Comparison of ENCODE assay signal across 8 cellular contexts in the genomic region with DNA sequence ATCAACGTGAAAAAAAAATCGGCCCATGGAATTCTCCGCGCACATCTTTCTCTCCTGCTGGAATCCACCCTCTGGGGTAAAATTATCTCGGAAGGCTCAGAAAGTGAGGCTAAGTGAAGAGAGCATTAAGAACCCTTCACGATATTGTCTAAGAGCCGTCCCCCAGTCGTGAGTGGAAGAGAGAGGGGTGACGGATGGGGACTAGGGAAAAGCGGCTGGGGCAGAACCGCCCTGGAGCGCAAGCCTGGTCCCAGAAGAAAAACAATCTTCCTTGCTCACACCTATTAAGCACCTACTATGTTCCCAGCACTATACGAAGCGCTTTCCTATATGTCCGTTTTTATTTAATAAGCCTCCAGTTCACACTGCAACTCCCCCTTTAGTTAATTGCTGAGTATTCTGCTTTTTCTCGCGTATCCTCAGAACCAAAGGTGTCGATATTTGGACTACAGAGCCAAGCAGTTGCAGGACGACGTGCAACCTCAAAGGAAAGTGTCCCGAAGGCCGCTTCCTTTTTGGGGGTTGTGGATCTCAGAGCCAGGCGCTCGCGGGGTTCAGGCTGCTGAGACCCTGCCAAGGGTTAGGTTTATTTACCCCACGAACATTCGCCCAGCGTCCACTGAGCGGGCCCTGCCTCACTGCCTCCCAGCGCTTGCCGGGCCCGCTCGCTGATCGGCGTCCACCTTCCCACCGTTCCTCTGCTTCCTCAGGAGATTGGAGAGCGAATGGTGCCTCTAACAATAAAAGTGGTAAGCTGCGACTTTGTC. TPM values are rescaled to one million over a fixed set of nuclear protein-coding genes. Genes with fewer than 3 reads are reported as not detected.
DNase-seq lines count a peak whose midpoint lies in the region; ATAC-seq and TF ChIP-seq lines count a peak whose summit lies in the region.

No MANE protein-coding gene starts in this region.

- CTCF ChIA-PET in activated CD8-positive, alpha-beta T cell treated with anti-CD3 and anti-CD28 coated beads, Interleukin-2, amount 10 ng/mL, durations not matched to agents 7 days and 5 days (lab: Charles Lee): interaction anchor here (1.2 kb wide), 1 partner anchor 13 kb away, joined by 3 read pairs; no protein-coding TSS in a partner anchor

- H3K4me3 Mint-ChIP-seq in activated CD8-positive, alpha-beta T cell treated with anti-CD3 and anti-CD28 coated beads, Interleukin-2, amount 10 ng/mL, durations not matched to agents 7 days and 5 days: peak overlapping the region; percentile 70
- peak overlapping the region; percentile 84 for H3K4me3 Mint-ChIP-seq in glutamatergic neuron (ENCODE audit: unreplicated experiment)

- peak; percentile 44 for ATAC-seq in GM18909 (IDR thresholded peaks at IDR 0.05; ENCODE audit: poor library complexity, unreplicated experiment)
- ATAC-seq in activated CD8-positive, alpha-beta T cell treated with anti-CD3 and anti-CD28 coated beads, Interleukin-2, amount 10 ng/mL, durations not matched to agents 7 days and 5 days: peak; percentile 55
- no peak for ATAC-seq in HG02938 (IDR thresholded peaks at IDR 0.05; ENCODE audit: unreplicated experiment)

- H3K4me1 Mint-ChIP-seq in activated CD8-positive, alpha-beta T cell treated with anti-CD3 and anti-CD28 coated beads, Interleukin-2, amount 10 ng/mL, durations not matched to agents 7 days and 5 days (ENCODE audit: low read depth): peaks cover 22% of the 10 kb centered on the region
- H3K4me1 Mint-ChIP-seq in glutamatergic neuron (ENCODE audit: low read depth, unreplicated experiment): no peaks in the 10 kb centered on the region

- POLR2A ChIA-PET in activated CD8-positive, alpha-beta T cell treated with anti-CD3 and anti-CD28 coated beads, Interleukin-2, amount 10 ng/mL, durations not matched to agents 7 days and 5 days (lab: Charles Lee): no interaction called here

- H3K9me3 Mint-ChIP-seq in activated CD8-positive, alpha-beta T cell treated with anti-CD3 and anti-CD28 coated beads, Interleukin-2, amount 10 ng/mL, durations not matched to agents 7 days and 5 days (ENCODE audit: insufficient read depth): no peaks in the 10 kb centered on the region
- H3K9me3 Mint-ChIP-seq in glutamatergic neuron (ENCODE audit: unreplicated experiment): no peaks in the 10 kb centered on the region

- DNase-seq in activated CD8-positive, alpha-beta T cell treated with anti-CD3 and anti-CD28 coated beads, Interleukin-2, amount 10 ng/mL, durations not matched to agents 7 days and 5 days: no peak
- DNase-seq in glutamatergic neuron (peak; percentile 35), retina (peak; percentile 87), MV-4-11 (lab: John Stamatoyannopoulos, UW) (no peak)
- no peak for DNase-seq in effector CD8-positive, alpha-beta T cell (lab: John Stamatoyannopoulos, UW)
- DNase-seq in activated CD4-positive, alpha-beta T cell treated with anti-CD3 and anti-CD28 coated beads, Interleukin-2, amount 50 U/mL, for 1 hour: no peak

- no peaks in the 10 kb centered on the region for H3K36me3 Mint-ChIP-seq in activated CD8-positive, alpha-beta T cell treated with anti-CD3 and anti-CD28 coated beads, Interleukin-2, amount 10 ng/mL, durations not matched to agents 7 days and 5 days (ENCODE audit: low read depth)
- no peaks in the 10 kb centered on the region for H3K36me3 Mint-ChIP-seq in glutamatergic neuron (ENCODE audit: unreplicated experiment)

- no peak overlapping the region for H3K27ac Mint-ChIP-seq in activated CD8-positive, alpha-beta T cell treated with anti-CD3 and anti-CD28 coated beads, Interleukin-2, amount 10 ng/mL, durations not matched to agents 7 days and 5 days
- H3K27ac Mint-ChIP-seq in glutamatergic neuron (ENCODE audit: unreplicated experiment): no peak overlapping the region

- TF ChIP-seq CTCF in glutamatergic neuron (IDR thresholded peaks at IDR 0.05; ENCODE audit: partially characterized antibody, unreplicated experiment): no peak

- peaks cover 46% of the 10 kb centered on the region for H3K27me3 Mint-ChIP-seq in activated CD8-positive, alpha-beta T cell treated with anti-CD3 and anti-CD28 coated beads, Interleukin-2, amount 10 ng/mL, durations not matched to agents 7 days and 5 days (ENCODE audit: low read depth)
- peaks cover 6% of the 10 kb centered on the region for H3K27me3 Mint-ChIP-seq in glutamatergic neuron (ENCODE audit: unreplicated experiment)

RNA-seq across cellular contexts. Expression of a gene that starts 0.9 kb away (rescaled TPM):
- under 1 TPM in 1 of 2 experiments, not detected in 1; 0.26 TPM for total RNA-seq in activated CD8-positive, alpha-beta T cell treated with anti-CD3 and anti-CD28 coated beads, Interleukin-2, amount 10 ng/mL, durations not matched to agents 7 days and 5 days
- total RNA-seq in glutamatergic neuron (ENCODE audit: unreplicated experiment): 0.69 TPM

RNA-seq across cellular contexts. Expression of a gene that starts 22.2 kb away (rescaled TPM):
- 10 to 100 TPM; 61.2 to 66.2 TPM for total RNA-seq in activated CD8-positive, alpha-beta T cell treated with anti-CD3 and anti-CD28 coated beads, Interleukin-2, amount 10 ng/mL, durations not matched to agents 7 days and 5 days
- 44.9 TPM for total RNA-seq in glutamatergic neuron (ENCODE audit: unreplicated experiment)

RNA-seq across cellular contexts. Expression of a gene that starts 23.1 kb away (rescaled TPM):
- total RNA-seq in activated CD8-positive, alpha-beta T cell treated with anti-CD3 and anti-CD28 coated beads, Interleukin-2, amount 10 ng/mL, durations not matched to agents 7 days and 5 days: 10 to 100 TPM; 48.0 to 49.7 TPM
- 19.4 TPM for total RNA-seq in glutamatergic neuron (ENCODE audit: unreplicated experiment)

Comparison
In these comparisons a context has a peak if more than half of its experiments do, and no peak if none do; other contexts are left out.
1. DNase-seq: peak in glutamatergic neuron (single experiment) and retina (single experiment); none in activated CD8-positive, alpha-beta T cell treated with anti-CD3 and anti-CD28 coated beads, Interleukin-2, amount 10 ng/mL, durations not matched to agents 7 days and 5 days (single experiment), MV-4-11 (single experiment), effector CD8-positive, alpha-beta T cell (single experiment) and activated CD4-positive, alpha-beta T cell treated with anti-CD3 and anti-CD28 coated beads, Interleukin-2, amount 50 U/mL, for 1 hour (single experiment).